In the genomic region with DNA sequence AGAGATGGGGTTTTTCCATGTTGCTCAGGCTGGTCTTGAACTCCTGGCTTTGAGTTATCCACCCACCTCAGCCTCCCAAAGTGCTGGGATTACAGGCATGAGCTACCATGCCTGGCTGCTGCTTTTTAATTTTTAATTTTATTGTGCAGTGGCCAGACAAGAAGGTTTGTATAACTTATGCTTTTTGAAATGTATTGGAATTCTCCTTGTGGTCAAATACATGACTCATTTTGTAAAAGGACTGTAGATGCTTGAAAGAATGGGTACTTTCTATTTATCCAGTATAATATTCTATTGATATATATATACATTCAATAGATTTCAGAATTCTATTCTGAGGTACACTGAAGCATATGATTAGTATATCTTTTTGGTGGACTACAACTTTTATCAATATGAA, we compare ENCODE assay signal across 22 cellular contexts.
DNase-seq lines count a peak whose midpoint lies in the region; ATAC-seq, FAIRE-seq and TF ChIP-seq lines count a peak whose summit lies in the region.
"Had no signal": no experiment of that assay in that cellular context is flagged by ENCODE, and none has a peak within 500 bp of the region (broad histone marks: within the 10 kb centered on the region; RNA-seq: fewer than 3 reads in every experiment).

No MANE protein-coding gene starts in this region.

- ATAC-seq in GM21381 (IDR thresholded peaks at IDR 0.05; ENCODE audit: unreplicated experiment), result no peak
- ATAC-seq: A549; activated CD8-positive, alpha-beta T cell treated with anti-CD3 and anti-CD28 coated beads, Interleukin-2, amount 10 ng/mL, durations not matched to agents 7 days and 5 days; HCT116; left colon had no signal

- H3K36me3 ChIP-seq in bronchial epithelial cell (ENCODE audit: control insufficient read depth, insufficient read depth, low read length) (no peaks in the 10 kb centered on the region), colonic mucosa (no peaks in the 10 kb centered on the region)
- H3K36me3 ChIP-seq: transverse colon had no signal

- H3K27me3 ChIP-seq in bronchial epithelial cell (ENCODE audit: control insufficient read depth, insufficient read depth, low read length), result peaks cover 2% of the 10 kb centered on the region
- no peaks in the 10 kb centered on the region for H3K27me3 ChIP-seq in colonic mucosa
- no peaks in the 10 kb centered on the region for H3K27me3 ChIP-seq in dorsolateral prefrontal cortex
- H3K27me3 ChIP-seq: transverse colon had no signal

- H3K27ac ChIP-seq in colonic mucosa (no peak overlapping the region), dorsolateral prefrontal cortex (no peak overlapping the region)
- H3K27ac ChIP-seq: A549, transverse colon had no signal

- intact Hi-C loops in colonic mucosa (cut with DNase I), result no loop called here
- intact Hi-C loops in dorsolateral prefrontal cortex (cut with DNase I), result no loop called here

- H3K4me3 ChIP-seq in bronchial epithelial cell (ENCODE audit: low read depth, low read length) (no peak overlapping the region), colonic mucosa (no peak overlapping the region), dorsolateral prefrontal cortex (no peak overlapping the region)
- H3K4me3 ChIP-seq: A549, transverse colon had no signal

- no peak for FAIRE-seq in bronchial epithelial cell (lab: Jason Lieb, UNC)
- FAIRE-seq: A549, G401.6 had no signal

- TF ChIP-seq CTCF in bronchial epithelial cell (IDR thresholded peaks at IDR 0.05; ENCODE audit: insufficient read depth, low read length, severe bottlenecking) (no peak), colonic mucosa (IDR thresholded peaks at IDR 0.05) (no peak), dorsolateral prefrontal cortex (IDR thresholded peaks at IDR 0.05 in 54 of 56, conservative IDR thresholded peaks at IDR 0.05 in 2 of 56; ENCODE audit: low read depth in 1 of 56, partially characterized antibody in 56 of 56) (no peak)

- peak; percentile 40 for DNase-seq in AG08395 (ENCODE audit: low spot score)
- DNase-seq in LHCN-M2 (ENCODE audit: low read depth), result peak; percentile 50
- peak; percentile 27 for DNase-seq in bronchial epithelial cell (ENCODE audit: low read depth)
- peak; percentile 27 for DNase-seq in glomerular visceral epithelial cell (ENCODE audit: extremely low spot score)
- DNase-seq in colonic mucosa, result no peak
- no peak for DNase-seq in SHP77 (lab: John Stamatoyannopoulos, UW)
- no peak for DNase-seq in dorsolateral prefrontal cortex
- DNase-seq: activated CD8-positive, alpha-beta T cell treated with anti-CD3 and anti-CD28 coated beads, Interleukin-2, amount 10 ng/mL, durations not matched to agents 7 days and 5 days; activated gamma-delta T cell treated with Interleukin-2 at 50 U/mL for 16 hours; effector CD4-positive, alpha-beta T cell; left colon; naive B cell; NCI-H146; NCI-H2171; NCI-H526 treated with DMSO at 0.1 percent for 48 hours; retina; T1000; transverse colon had no signal

- H3K9me3 ChIP-seq in colonic mucosa, result no peaks in the 10 kb centered on the region
- H3K9me3 ChIP-seq: transverse colon had no signal

- no peaks in the 10 kb centered on the region for H3K4me1 ChIP-seq in colonic mucosa
- H3K4me1 ChIP-seq: A549, transverse colon had no signal

- H3K9ac ChIP-seq in colonic mucosa (ENCODE audit: low read depth in 2 of 2, low read length in 2 of 2), result no peak overlapping the region

Comparison
In these comparisons a context has a peak if more than half of its experiments do, and no peak if none do; other contexts are left out.
1. DNase-seq: peak in AG08395 (single experiment), LHCN-M2 (single experiment), bronchial epithelial cell (single experiment) and glomerular visceral epithelial cell (single experiment); none in colonic mucosa (single experiment), SHP77 (0 of 2) and dorsolateral prefrontal cortex (0 of 10).